In genomic region chr6:36807143-36807542, GRCh38 we compare ENCODE assay signal across 2 cellular contexts.
TF ChIP-seq lines count a peak whose summit lies in the region.

No MANE protein-coding gene starts in this region.

TF ChIP-seq in HepG2, 621 proteins besides CTCF, POLR2A, EP300 and RAD21:
- TF ChIP-seq ZMYM2 (CRISPR knock-in tag; IDR thresholded peaks at IDR 0.05) (no peak), ZNF629 (CRISPR knock-in tag; conservative IDR thresholded peaks at IDR 0.05) (peak; percentile 45), RARA (CRISPR knock-in tag; IDR thresholded peaks at IDR 0.05) (no peak), ZNF326 (CRISPR knock-in tag; IDR thresholded peaks at IDR 0.05; ENCODE audit: borderline replicate concordance) (no peak), GMEB2 (CRISPR knock-in tag; IDR thresholded peaks at IDR 0.05; ENCODE audit: low read depth) (no peak), CREBL2 (CRISPR knock-in tag; IDR thresholded peaks at IDR 0.05; ENCODE audit: borderline replicate concordance) (no peak), ZNF609 (CRISPR knock-in tag; IDR thresholded peaks at IDR 0.05; ENCODE audit: borderline replicate concordance) (no peak), TSC22D2 (CRISPR knock-in tag; IDR thresholded peaks at IDR 0.05; ENCODE audit: borderline replicate concordance) (no peak)

TF ChIP-seq in K562, 482 proteins besides CTCF, POLR2A, EP300 and RAD21:
- TF ChIP-seq SAP30 (IDR thresholded peaks at IDR 0.05; ENCODE audit: borderline replicate concordance, insufficient read depth, low read depth, low read length, poor library complexity, severe bottlenecking) = no peak
- peak; percentile 85 for TF ChIP-seq RBM25 (IDR thresholded peaks at IDR 0.05; ENCODE audit: low read depth, low read length, severe bottlenecking)
- TF ChIP-seq BCOR (IDR thresholded peaks at IDR 0.05) = peak; percentile 50; the same call in 1 of the 2 replicates
- 0 out of 2 replicates have a peak, but pooled peaks have one; percentile 45 for TF ChIP-seq ESRRA (IDR thresholded peaks at IDR 0.05; ENCODE audit: borderline replicate concordance, low read depth)
